Comparison of ENCODE assay signal across 8 cellular contexts in genomic region chr6:144095134-144096002, GRCh38. TPM values are rescaled to one million over a fixed set of nuclear protein-coding genes. Genes with fewer than 3 reads are reported as not detected.
DNase-seq lines count a peak whose midpoint lies in the region; ATAC-seq and FAIRE-seq lines count a peak whose summit lies in the region.

Gene SF3B5 (minus strand): TSS chr6:144095573. CDS start chr6:144095497, 76 bp downstream.

- H3K27ac Mint-ChIP-seq in activated T-cell treated with anti-CD3 and anti-CD28 coated beads, Interleukin-2, amount 50 U/mL, for 72 hours = peak within 1 kb of the TSS; percentile 97

- H3K9me3 ChIP-seq in KOPT-K1 (ENCODE audit: insufficient read depth, low read length, poor library complexity, severe bottlenecking) (no peaks in the 10 kb centered on the region), muscle layer of colon (ENCODE audit: low read length) (no peaks in the 10 kb centered on the region)

- peak; percentile 99 for DNase-seq in DMS79 (lab: John Stamatoyannopoulos, UW)
- peak; percentile 96 for DNase-seq in RCC 7860 (ENCODE audit: low spot score)
- DNase-seq in activated T-cell treated with anti-CD3 and anti-CD28 coated beads, Interleukin-2, amount 50 U/mL, for 72 hours = peak; percentile 95 to 98
- peak; percentile 94 for DNase-seq in stimulated activated CD8-positive, alpha-beta memory T cell treated with anti-CD3 and anti-CD28 coated beads, Interleukin-7, amount 100 ng/mL, for 24 hours (ENCODE audit: low read depth)

- peak within 1 kb of the TSS; percentile 94 to 99 for H3K4me3 ChIP-seq in muscle layer of colon (ENCODE audit: low read depth in 1 of 2, low read length in 2 of 2)

- peaks cover 32% of the 10 kb centered on the region for H3K4me1 Mint-ChIP-seq in activated T-cell treated with anti-CD3 and anti-CD28 coated beads, Interleukin-2, amount 50 U/mL, for 72 hours (ENCODE audit: low read depth)

- peak within 1 kb of the TSS; percentile 94 for H3K9ac ChIP-seq in muscle layer of colon (ENCODE audit: low read length)

- peak; percentile 88 for FAIRE-seq in RCC 7860 (lab: Jason Lieb, UNC)

- no peaks in the 10 kb centered on the region for H3K27me3 Mint-ChIP-seq in activated T-cell treated with anti-CD3 and anti-CD28 coated beads, Interleukin-2, amount 50 U/mL, for 72 hours (ENCODE audit: low read depth)

- no peaks in the 10 kb centered on the region for H3K27me3 ChIP-seq in muscle layer of colon (ENCODE audit: control insufficient read depth in 1 of 2, insufficient read depth in 2 of 2, low read length in 2 of 2)

- H3K4me1 ChIP-seq in muscle layer of colon (ENCODE audit: insufficient read depth, low read length) = peaks cover 13% of the 10 kb centered on the region

- ATAC-seq in GM21786 (IDR thresholded peaks at IDR 0.05; ENCODE audit: unreplicated experiment) = peak; percentile 95
- peak; percentile 98 to 99 for ATAC-seq in activated T-cell treated with anti-CD3 and anti-CD28 coated beads, Interleukin-2, amount 50 U/mL, for 72 hours (replicated peaks in 1 of 2)
- peak; percentile 100 for ATAC-seq in esophagus mucosa

- H3K36me3 ChIP-seq in KOPT-K1 (ENCODE audit: insufficient read depth, low read length) (peaks cover 11% of the 10 kb centered on the region; the same call in 1 of the 2 replicates), muscle layer of colon (ENCODE audit: insufficient read depth, low read length) (no peaks in the 10 kb centered on the region)

- peak within 1 kb of the TSS; percentile 91 to 93 for H3K4me3 Mint-ChIP-seq in activated T-cell treated with anti-CD3 and anti-CD28 coated beads, Interleukin-2, amount 50 U/mL, for 72 hours

- H3K27ac ChIP-seq in KOPT-K1 (ENCODE audit: low read depth, low read length, poor library complexity, severe bottlenecking) (peak within 1 kb of the TSS; percentile 78), muscle layer of colon (ENCODE audit: low read depth, low read length) (peak within 1 kb of the TSS; percentile 71)

- no peaks in the 10 kb centered on the region for H3K9me3 Mint-ChIP-seq in activated T-cell treated with anti-CD3 and anti-CD28 coated beads, Interleukin-2, amount 50 U/mL, for 72 hours

- H3K36me3 Mint-ChIP-seq in activated T-cell treated with anti-CD3 and anti-CD28 coated beads, Interleukin-2, amount 50 U/mL, for 72 hours (ENCODE audit: insufficient read depth in 2 of 2) = peaks cover 2 to 7% of the 10 kb centered on the region in 2 donors

RNA-seq across cellular contexts. Expression of gene SF3B5, which starts in this region (rescaled TPM):
- total RNA-seq in activated T-cell treated with anti-CD3 and anti-CD28 coated beads, Interleukin-2, amount 50 U/mL, for 72 hours = 100 to 1,000 TPM; 126 to 141 TPM
- 162 TPM for total RNA-seq in esophagus mucosa

Comparison
In these comparisons a context has a peak if more than half of its experiments do, and no peak if none do; other contexts are left out.
1. Peak in every context shown above with its lines: DNase-seq, ATAC-seq, H3K4me3 ChIP-seq and H3K27ac ChIP-seq.